In the genomic region with DNA sequence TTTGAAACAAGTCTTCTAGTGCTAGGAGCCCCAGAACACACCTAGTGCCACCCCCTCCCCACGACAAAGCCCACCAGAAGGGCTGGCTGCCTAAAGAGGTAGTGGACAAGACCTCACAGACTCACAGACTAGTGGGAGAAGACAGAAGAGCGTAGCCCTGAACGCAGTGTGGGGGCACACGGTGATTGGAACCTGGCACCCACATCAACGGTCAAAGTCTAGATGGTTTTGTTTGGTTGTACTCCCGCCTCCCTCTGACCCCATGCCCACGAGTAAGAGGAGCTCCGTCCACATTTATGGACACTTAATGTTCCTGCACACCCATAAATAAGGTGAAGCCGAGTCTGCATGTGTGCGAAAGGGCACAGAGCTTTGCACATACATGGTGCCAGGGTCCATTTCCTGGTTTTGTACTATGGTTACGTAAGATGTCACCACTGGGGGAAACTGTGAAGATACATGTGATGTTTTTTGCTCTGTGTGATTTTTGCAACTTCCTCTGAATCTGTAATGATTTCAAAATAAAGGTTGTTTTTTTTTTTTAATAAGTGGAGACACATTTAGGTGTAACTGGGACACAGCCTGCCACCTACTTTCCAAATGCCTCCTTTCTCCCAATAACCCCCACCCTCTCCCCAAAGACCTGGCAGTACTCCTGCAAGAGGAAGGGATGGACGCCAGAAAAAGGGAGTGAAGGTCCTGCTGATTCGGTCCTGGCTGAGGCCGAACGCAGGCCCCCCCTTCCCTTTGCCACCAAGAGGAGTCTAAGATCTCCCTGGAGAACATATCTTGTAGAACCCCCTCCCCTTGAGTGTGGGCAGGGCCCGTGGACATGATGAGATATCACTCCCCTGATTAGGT, we compare ENCODE assay signal across 11 cellular contexts.
A peak's percentile ranks its signal among the peaks of the same experiment; 100 is the strongest.
DNase-seq lines count a peak whose midpoint lies in the region; ATAC-seq and TF ChIP-seq lines count a peak whose summit lies in the region.
"Had no signal": no experiment of that assay in that cellular context is flagged by ENCODE, and none has a peak within 500 bp of the region (broad histone marks: within the 10 kb centered on the region; RNA-seq: fewer than 3 reads in every experiment).

No MANE protein-coding gene starts in this region.

- CTCF ChIA-PET in activated CD8-positive, alpha-beta T cell treated with anti-CD3 and anti-CD28 coated beads for 36 hours (lab: Charles Lee), result interaction anchor here (1.0 to 2.5 kb wide), 6 partner anchors 8 to 19 kb away, joined by 3 to 15 read pairs (median 9); no protein-coding TSS in a partner anchor
- CTCF ChIA-PET in activated CD8-positive, alpha-beta T cell treated with anti-CD3 and anti-CD28 coated beads, Interleukin-2, amount 10 ng/mL, durations not matched to agents 7 days and 5 days (lab: Charles Lee), result interaction anchor here (0.9 to 3.6 kb wide), 4 partner anchors 15 to 153 kb away, joined by 3 to 13 read pairs (median 6); partner anchors contain the start of gene GADD45B
- CTCF ChIA-PET in activated B cell treated with CpG ODN at 0.5 μM for 24 hours (lab: Charles Lee), result interaction anchor here (1.3 to 14.6 kb wide), 2 partner anchors 14 to 19 kb away, joined by 3 to 336 read pairs; no protein-coding TSS in a partner anchor

- H3K4me3 ChIP-seq in suprapubic skin, result no peak overlapping the region
- H3K4me3 ChIP-seq: A549, SJSA1 had no signal

- H3K9me3 ChIP-seq in suprapubic skin, result peaks cover 7% of the 10 kb centered on the region

- peaks cover 32% of the 10 kb centered on the region for H3K9me3 Mint-ChIP-seq in activated CD8-positive, alpha-beta T cell treated with anti-CD3 and anti-CD28 coated beads for 36 hours
- H3K9me3 Mint-ChIP-seq in activated CD8-positive, alpha-beta T cell treated with anti-CD3 and anti-CD28 coated beads, Interleukin-2, amount 10 ng/mL, durations not matched to agents 7 days and 5 days (ENCODE audit: insufficient read depth), result peaks cover 15% of the 10 kb centered on the region
- no peaks in the 10 kb centered on the region for H3K9me3 Mint-ChIP-seq in activated B cell treated with CpG ODN at 0.5 μM for 24 hours

- no peak for TF ChIP-seq CTCF in activated CD8-positive, alpha-beta T cell treated with anti-CD3 and anti-CD28 coated beads for 36 hours (IDR thresholded peaks at IDR 0.05)
- TF ChIP-seq CTCF in activated B cell treated with CpG ODN at 0.5 μM for 24 hours (IDR thresholded peaks at IDR 0.05) (no peak), suprapubic skin (IDR thresholded peaks at IDR 0.05) (no peak)

- POLR2A ChIA-PET in activated CD8-positive, alpha-beta T cell treated with anti-CD3 and anti-CD28 coated beads for 36 hours (lab: Charles Lee), result interaction anchor here (2.0 kb wide), 2 partner anchors 10 to 153 kb away, joined by 7 to 11 read pairs; no protein-coding TSS in a partner anchor
- POLR2A ChIA-PET in activated CD8-positive, alpha-beta T cell treated with anti-CD3 and anti-CD28 coated beads, Interleukin-2, amount 10 ng/mL, durations not matched to agents 7 days and 5 days (lab: Charles Lee), result interaction anchor here (1.4 kb wide), 1 partner anchor 153 kb away, joined by 4 read pairs; the partner anchor contains the start of gene GADD45B
- POLR2A ChIA-PET in activated B cell treated with CpG ODN at 0.5 μM for 24 hours (lab: Charles Lee), result interaction anchor here (0.6 to 21.5 kb wide), 6 partner anchors 15 to 578 kb away, joined by 3 to 582 read pairs (median 5); partner anchors contain the start of genes GADD45B, MKNK2 and THOP1

- no peak for DNase-seq in activated CD8-positive, alpha-beta T cell treated with anti-CD3 and anti-CD28 coated beads for 36 hours
- DNase-seq in activated CD8-positive, alpha-beta T cell treated with anti-CD3 and anti-CD28 coated beads, Interleukin-2, amount 10 ng/mL, durations not matched to agents 7 days and 5 days, result no peak
- peak; percentile 14 for DNase-seq in activated B cell treated with CpG ODN at 0.5 μM for 24 hours
- peak; percentile 58 for DNase-seq in medulla oblongata (ENCODE audit: extremely low spot score)
- DNase-seq in suprapubic skin (ENCODE audit: low spot score in 2 of 2), result no peak
- no peak for DNase-seq in NCI-H345 treated with DMSO at 0.1 percent for 48 hours (lab: John Stamatoyannopoulos, UW; ENCODE audit: unreplicated experiment)
- DNase-seq in activated CD4-positive, alpha-beta T cell treated with anti-CD3 and anti-CD28 coated beads, Interleukin-2, amount 50 U/mL, for 1 hour, result no peak
- DNase-seq in activated CD4-positive, alpha-beta T cell treated with anti-CD3 and anti-CD28 coated beads, Interleukin-2, amount 50 U/mL, for 4 hours, result no peak
- DNase-seq: activated CD4-positive, alpha-beta T cell treated with anti-CD3 and anti-CD28 coated beads, Interleukin-2, amount 50 U/mL, for 48 hours had no signal

- peak overlapping the region; percentile 8 for H3K27ac Mint-ChIP-seq in activated CD8-positive, alpha-beta T cell treated with anti-CD3 and anti-CD28 coated beads for 36 hours
- H3K27ac Mint-ChIP-seq in activated CD8-positive, alpha-beta T cell treated with anti-CD3 and anti-CD28 coated beads, Interleukin-2, amount 10 ng/mL, durations not matched to agents 7 days and 5 days, result no peak overlapping the region
- peak overlapping the region; percentile 94 for H3K27ac Mint-ChIP-seq in activated B cell treated with CpG ODN at 0.5 μM for 24 hours

- no peak for ATAC-seq in activated CD8-positive, alpha-beta T cell treated with anti-CD3 and anti-CD28 coated beads for 36 hours
- ATAC-seq in activated CD8-positive, alpha-beta T cell treated with anti-CD3 and anti-CD28 coated beads, Interleukin-2, amount 10 ng/mL, durations not matched to agents 7 days and 5 days, result no peak
- ATAC-seq in activated B cell treated with CpG ODN at 0.5 μM for 24 hours (ENCODE audit: low read depth), result no peak
- ATAC-seq: A549 had no signal

- no peaks in the 10 kb centered on the region for H3K27me3 ChIP-seq in suprapubic skin
- H3K27me3 ChIP-seq: SJSA1 had no signal

- no peak overlapping the region for H3K4me3 Mint-ChIP-seq in activated CD8-positive, alpha-beta T cell treated with anti-CD3 and anti-CD28 coated beads for 36 hours
- H3K4me3 Mint-ChIP-seq in activated CD8-positive, alpha-beta T cell treated with anti-CD3 and anti-CD28 coated beads, Interleukin-2, amount 10 ng/mL, durations not matched to agents 7 days and 5 days, result no peak overlapping the region
- H3K4me3 Mint-ChIP-seq in activated B cell treated with CpG ODN at 0.5 μM for 24 hours, result peak overlapping the region; percentile 57

- no peak for TF ChIP-seq POLR2A in suprapubic skin (IDR thresholded peaks at IDR 0.05)

- peaks cover 14% of the 10 kb centered on the region for H3K36me3 Mint-ChIP-seq in activated CD8-positive, alpha-beta T cell treated with anti-CD3 and anti-CD28 coated beads for 36 hours (ENCODE audit: low read depth)
- peaks cover 11% of the 10 kb centered on the region for H3K36me3 Mint-ChIP-seq in activated CD8-positive, alpha-beta T cell treated with anti-CD3 and anti-CD28 coated beads, Interleukin-2, amount 10 ng/mL, durations not matched to agents 7 days and 5 days (ENCODE audit: low read depth)
- peaks cover 14% of the 10 kb centered on the region for H3K36me3 Mint-ChIP-seq in activated B cell treated with CpG ODN at 0.5 μM for 24 hours (ENCODE audit: low read depth)

- peaks cover 34% of the 10 kb centered on the region for H3K4me1 ChIP-seq in suprapubic skin

- intact Hi-C loops in activated CD8-positive, alpha-beta T cell treated with anti-CD3 and anti-CD28 coated beads for 36 hours (cut with micrococcal nuclease), result no loop called here
- intact Hi-C loops in activated B cell treated with CpG ODN at 0.5 μM for 24 hours (cut with micrococcal nuclease), result loop anchor here (10.0 kb wide), 1 partner anchor 965 kb away; no protein-coding TSS in a partner anchor

- 84% methylated on average over 16 of the region's 16 CpGs for WGBS in suprapubic skin

- peak overlapping the region; percentile 53 for H3K27ac ChIP-seq in suprapubic skin
- H3K27ac ChIP-seq: SJSA1 had no signal

- no peaks in the 10 kb centered on the region for H3K27me3 Mint-ChIP-seq in activated CD8-positive, alpha-beta T cell treated with anti-CD3 and anti-CD28 coated beads for 36 hours
- H3K27me3 Mint-ChIP-seq in activated CD8-positive, alpha-beta T cell treated with anti-CD3 and anti-CD28 coated beads, Interleukin-2, amount 10 ng/mL, durations not matched to agents 7 days and 5 days (ENCODE audit: low read depth), result no peaks in the 10 kb centered on the region
- no peaks in the 10 kb centered on the region for H3K27me3 Mint-ChIP-seq in activated B cell treated with CpG ODN at 0.5 μM for 24 hours

- H3K4me1 Mint-ChIP-seq in activated CD8-positive, alpha-beta T cell treated with anti-CD3 and anti-CD28 coated beads for 36 hours (ENCODE audit: low read depth), result peaks cover 30% of the 10 kb centered on the region
- H3K4me1 Mint-ChIP-seq in activated CD8-positive, alpha-beta T cell treated with anti-CD3 and anti-CD28 coated beads, Interleukin-2, amount 10 ng/mL, durations not matched to agents 7 days and 5 days (ENCODE audit: low read depth), result peaks cover 33% of the 10 kb centered on the region
- peaks cover 97% of the 10 kb centered on the region for H3K4me1 Mint-ChIP-seq in activated B cell treated with CpG ODN at 0.5 μM for 24 hours

- no peak for TF ChIP-seq EP300 in suprapubic skin (IDR thresholded peaks at IDR 0.05)

- H3K36me3 ChIP-seq in suprapubic skin, result no peaks in the 10 kb centered on the region
- H3K36me3 ChIP-seq: SJSA1 had no signal

Comparison
In these comparisons a context has a peak if more than half of its experiments do, and no peak if none do; other contexts are left out.
1. DNase-seq: peak in activated B cell treated with CpG ODN at 0.5 μM for 24 hours (single experiment) and medulla oblongata (single experiment); none in activated CD8-positive, alpha-beta T cell treated with anti-CD3 and anti-CD28 coated beads for 36 hours (single experiment), activated CD8-positive, alpha-beta T cell treated with anti-CD3 and anti-CD28 coated beads, Interleukin-2, amount 10 ng/mL, durations not matched to agents 7 days and 5 days (single experiment), suprapubic skin (0 of 2), NCI-H345 treated with DMSO at 0.1 percent for 48 hours (single experiment), activated CD4-positive, alpha-beta T cell treated with anti-CD3 and anti-CD28 coated beads, Interleukin-2, amount 50 U/mL, for 1 hour (single experiment) and activated CD4-positive, alpha-beta T cell treated with anti-CD3 and anti-CD28 coated beads, Interleukin-2, amount 50 U/mL, for 4 hours (0 of 2).